In genomic region chrY:19842972-19843371, GRCh38 we compare ENCODE assay signal across 24 cellular contexts.
"Had no signal": no experiment of that assay in that cellular context is flagged by ENCODE, and none has a peak within 500 bp of the region (broad histone marks: within the 10 kb centered on the region; RNA-seq: fewer than 3 reads in every experiment).

No MANE protein-coding gene starts in this region.

- H3K27ac ChIP-seq: brain microvascular endothelial cell had no signal

- DNase-seq: activated CD4-positive, alpha-beta memory T cell treated with anti-CD3 and anti-CD28 coated beads, Interleukin-2, amount 10 ng/mL, durations not matched to agents 7 days and 5 days; activated CD4-positive, alpha-beta T cell treated with anti-CD3 and anti-CD28 coated beads for 36 hours; activated CD4-positive, alpha-beta T cell treated with anti-CD3 and anti-CD28 coated beads, Interleukin-2, amount 10 ng/mL, durations not matched to agents 7 days and 5 days; activated CD4-positive, alpha-beta T cell treated with anti-CD3 and anti-CD28 coated beads, Interleukin-2, amount 50 U/mL, for 4 hours; activated CD4-positive, CD25-positive, alpha-beta regulatory T cell; activated CD4-positive, CD25-positive, alpha-beta regulatory T cell treated with anti-CD3 and anti-CD28 coated beads, Interleukin-2, amount 50 U/mL, for 72 hours; activated CD8-positive, alpha-beta memory T cell treated with anti-CD3 and anti-CD28 coated beads, Interleukin-2, amount 50 U/mL, for 48 hours; activated gamma-delta T cell; activated naive CD4-positive, alpha-beta T cell; activated naive CD4-positive, alpha-beta T cell treated with anti-CD3 and anti-CD28 coated beads, Interleukin-2, amount 10 ng/mL, durations not matched to agents 7 days and 5 days; activated naive CD8-positive, alpha-beta T cell treated with anti-CD3 and anti-CD28 coated beads, Interleukin-2, amount 10 ng/mL, durations not matched to agents 7 days and 5 days; activated T-cell treated with anti-CD3 and anti-CD28 coated beads for 4 hours; activated T-cell treated with anti-CD3 and anti-CD28 coated beads, Interleukin-2, amount 50 U/mL, for 24 hours; activated T-cell treated with anti-CD3 and anti-CD28 coated beads, Interleukin-2, amount 50 U/mL, for 72 hours; amniotic stem cell; anterior cingulate cortex; brain microvascular endothelial cell; effector CD8-positive, alpha-beta T cell; foreskin fibroblast; head of caudate nucleus; T-helper 2 cell had no signal

- H3K27me3 ChIP-seq: brain microvascular endothelial cell had no signal

- ATAC-seq: activated CD4-positive, alpha-beta T cell treated with anti-CD3 and anti-CD28 coated beads for 36 hours; activated naive CD4-positive, alpha-beta T cell treated with anti-CD3 and anti-CD28 coated beads, Interleukin-2, amount 50 U/mL, for 72 hours; activated T-cell treated with anti-CD3 and anti-CD28 coated beads, Interleukin-2, amount 50 U/mL, for 72 hours; esophagus mucosa had no signal

- H3K27me3 Mint-ChIP-seq: activated CD4-positive, alpha-beta memory T cell treated with anti-CD3 and anti-CD28 coated beads, Interleukin-2, amount 10 ng/mL, durations not matched to agents 7 days and 5 days; activated CD4-positive, alpha-beta T cell treated with anti-CD3 and anti-CD28 coated beads for 36 hours; activated CD4-positive, alpha-beta T cell treated with anti-CD3 and anti-CD28 coated beads, Interleukin-2, amount 10 ng/mL, durations not matched to agents 7 days and 5 days; activated naive CD4-positive, alpha-beta T cell treated with anti-CD3 and anti-CD28 coated beads, Interleukin-2, amount 10 ng/mL, durations not matched to agents 7 days and 5 days; activated naive CD8-positive, alpha-beta T cell treated with anti-CD3 and anti-CD28 coated beads, Interleukin-2, amount 10 ng/mL, durations not matched to agents 7 days and 5 days; activated T-cell treated with anti-CD3 and anti-CD28 coated beads, Interleukin-2, amount 50 U/mL, for 24 hours had no signal

- H3K4me1 Mint-ChIP-seq: activated CD4-positive, alpha-beta memory T cell treated with anti-CD3 and anti-CD28 coated beads, Interleukin-2, amount 10 ng/mL, durations not matched to agents 7 days and 5 days; activated CD4-positive, alpha-beta T cell treated with anti-CD3 and anti-CD28 coated beads for 36 hours; activated CD4-positive, alpha-beta T cell treated with anti-CD3 and anti-CD28 coated beads, Interleukin-2, amount 10 ng/mL, durations not matched to agents 7 days and 5 days; activated naive CD4-positive, alpha-beta T cell treated with anti-CD3 and anti-CD28 coated beads, Interleukin-2, amount 10 ng/mL, durations not matched to agents 7 days and 5 days; activated naive CD8-positive, alpha-beta T cell treated with anti-CD3 and anti-CD28 coated beads, Interleukin-2, amount 10 ng/mL, durations not matched to agents 7 days and 5 days; central memory CD8-positive, alpha-beta T cell had no signal

- H3K36me3 ChIP-seq: brain microvascular endothelial cell had no signal

- H3K4me3 Mint-ChIP-seq: activated CD4-positive, alpha-beta memory T cell treated with anti-CD3 and anti-CD28 coated beads, Interleukin-2, amount 10 ng/mL, durations not matched to agents 7 days and 5 days; activated CD4-positive, alpha-beta T cell treated with anti-CD3 and anti-CD28 coated beads for 36 hours; activated CD4-positive, alpha-beta T cell treated with anti-CD3 and anti-CD28 coated beads, Interleukin-2, amount 10 ng/mL, durations not matched to agents 7 days and 5 days; activated naive CD4-positive, alpha-beta T cell treated with anti-CD3 and anti-CD28 coated beads, Interleukin-2, amount 10 ng/mL, durations not matched to agents 7 days and 5 days; activated naive CD8-positive, alpha-beta T cell treated with anti-CD3 and anti-CD28 coated beads, Interleukin-2, amount 10 ng/mL, durations not matched to agents 7 days and 5 days; activated T-cell treated with anti-CD3 and anti-CD28 coated beads, Interleukin-2, amount 50 U/mL, for 24 hours; activated T-cell treated with anti-CD3 and anti-CD28 coated beads, Interleukin-2, amount 50 U/mL, for 72 hours; central memory CD8-positive, alpha-beta T cell had no signal

- H3K36me3 Mint-ChIP-seq: activated naive CD4-positive, alpha-beta T cell treated with anti-CD3 and anti-CD28 coated beads, Interleukin-2, amount 10 ng/mL, durations not matched to agents 7 days and 5 days; activated naive CD8-positive, alpha-beta T cell treated with anti-CD3 and anti-CD28 coated beads, Interleukin-2, amount 10 ng/mL, durations not matched to agents 7 days and 5 days had no signal

- H3K27ac Mint-ChIP-seq: activated CD4-positive, alpha-beta memory T cell treated with anti-CD3 and anti-CD28 coated beads, Interleukin-2, amount 10 ng/mL, durations not matched to agents 7 days and 5 days; activated CD4-positive, alpha-beta T cell treated with anti-CD3 and anti-CD28 coated beads for 36 hours; activated CD4-positive, alpha-beta T cell treated with anti-CD3 and anti-CD28 coated beads, Interleukin-2, amount 10 ng/mL, durations not matched to agents 7 days and 5 days; activated naive CD4-positive, alpha-beta T cell treated with anti-CD3 and anti-CD28 coated beads, Interleukin-2, amount 10 ng/mL, durations not matched to agents 7 days and 5 days; activated naive CD4-positive, alpha-beta T cell treated with anti-CD3 and anti-CD28 coated beads, Interleukin-2, amount 50 U/mL, for 72 hours; activated naive CD8-positive, alpha-beta T cell treated with anti-CD3 and anti-CD28 coated beads, Interleukin-2, amount 10 ng/mL, durations not matched to agents 7 days and 5 days; activated T-cell treated with anti-CD3 and anti-CD28 coated beads, Interleukin-2, amount 50 U/mL, for 24 hours; activated T-cell treated with anti-CD3 and anti-CD28 coated beads, Interleukin-2, amount 50 U/mL, for 72 hours had no signal

- H3K9me3 Mint-ChIP-seq: activated CD4-positive, alpha-beta memory T cell treated with anti-CD3 and anti-CD28 coated beads, Interleukin-2, amount 10 ng/mL, durations not matched to agents 7 days and 5 days; activated naive CD8-positive, alpha-beta T cell treated with anti-CD3 and anti-CD28 coated beads, Interleukin-2, amount 10 ng/mL, durations not matched to agents 7 days and 5 days; activated T-cell treated with anti-CD3 and anti-CD28 coated beads, Interleukin-2, amount 50 U/mL, for 24 hours; activated T-cell treated with anti-CD3 and anti-CD28 coated beads, Interleukin-2, amount 50 U/mL, for 72 hours had no signal
